Comparison of ENCODE assay signal across 12 cellular contexts in the genomic region with DNA sequence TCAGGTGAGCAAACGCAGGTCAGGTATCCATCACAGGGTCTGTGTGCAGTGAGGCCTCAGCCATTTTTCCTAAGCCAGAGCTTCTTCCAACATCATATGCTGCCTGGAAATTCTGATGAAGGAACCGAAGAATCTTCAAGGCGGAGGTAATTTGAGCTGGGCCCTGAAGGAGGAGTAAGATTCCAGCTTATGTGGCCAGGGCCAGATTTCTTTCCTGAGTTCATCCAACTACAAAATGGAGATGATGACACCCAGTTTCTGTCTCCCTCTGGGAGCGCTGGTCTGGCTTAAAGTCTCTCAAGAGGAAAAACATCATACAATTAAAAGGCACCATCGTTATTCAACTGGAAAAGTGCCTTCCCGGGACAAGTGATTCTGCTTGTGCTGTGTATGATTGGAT. TPM values are rescaled to one million over a fixed set of nuclear protein-coding genes. Genes with fewer than 3 reads are reported as not detected.
DNase-seq lines count a peak whose midpoint lies in the region; ATAC-seq, FAIRE-seq and TF ChIP-seq lines count a peak whose summit lies in the region.
"Had no signal": no experiment of that assay in that cellular context is flagged by ENCODE, and none has a peak within 500 bp of the region (broad histone marks: within the 10 kb centered on the region; RNA-seq: fewer than 3 reads in every experiment).

No MANE protein-coding gene starts in this region.

- H3K4me3 ChIP-seq in HFF-Myc (replicated peaks; ENCODE audit: low read depth, low read length) (no peak overlapping the region), GM12878 (no peak overlapping the region), liver (ENCODE audit: low read depth in 1 of 3, low read length in 3 of 3) (no peak overlapping the region)

- SMC1A ChIA-PET in GM12878 (lab: Charles Lee; ENCODE audit: uncharacterized antibody, unreplicated experiment) = interaction anchor here (0.7 to 1.4 kb wide), 9 partner anchors 12 to 253 kb away, joined by 3 to 4 read pairs (median 3); no protein-coding TSS in a partner anchor

- in situ Hi-C loops in GM12878 (cut with MboI) = no loop called here

- H4K20me1 ChIP-seq in GM12878 (ENCODE audit: control insufficient read depth, insufficient read depth) = no peaks in the 10 kb centered on the region

- no peak overlapping the region for H2AFZ ChIP-seq in GM12878 (ENCODE audit: control insufficient read depth, low read depth, low read length)

- no peak overlapping the region for H3K9ac ChIP-seq in GM12878 (ENCODE audit: control insufficient read depth, insufficient read depth, low read length)
- no peak overlapping the region for H3K9ac ChIP-seq in liver (ENCODE audit: low read depth in 1 of 2, low read length in 2 of 2)

- no peaks in the 10 kb centered on the region for H3K79me2 ChIP-seq in GM12878 (ENCODE audit: control insufficient read depth, insufficient read depth, low read length)

- H3K27me3 Mint-ChIP-seq in immature natural killer cell (ENCODE audit: low read depth in 3 of 3) = peaks cover 0 to 10% (median 5%) of the 10 kb centered on the region in 3 donors
- H3K27me3 Mint-ChIP-seq: memory B cell had no signal

- peak; percentile 22; the same call in 1 of the 2 replicates for TF ChIP-seq RAD21 in GM12878 (IDR thresholded peaks at IDR 0.05; ENCODE audit: insufficient read depth, low read depth, low read length)
- peak; percentile 55 to 65 for TF ChIP-seq RAD21 in liver (IDR thresholded peaks at IDR 0.05)

- FAIRE-seq in GM12878 (lab: Jason Lieb, UNC) = no peak

- RAD21 ChIA-PET in GM12878 (lab: Charles Lee; ENCODE audit: unreplicated experiment) = interaction anchor here (0.9 to 1.0 kb wide), 3 partner anchors 89 to 251 kb away, joined by 3 to 5 read pairs (median 4); no protein-coding TSS in a partner anchor

- H3K4me2 ChIP-seq in GM12878 (ENCODE audit: control insufficient read depth, insufficient read depth) = no peak overlapping the region

- peak; percentile 52 for TF ChIP-seq CTCF in HFF-Myc (IDR thresholded peaks at IDR 0.05; ENCODE audit: low read depth, low read length, missing control alignments)
- TF ChIP-seq CTCF in GM12878 (IDR thresholded peaks at IDR 0.05 in 2 of 3, conservative IDR thresholded peaks at IDR 0.05 in 1 of 3; ENCODE audit: control insufficient read depth in 2 of 3, extremely low read depth in 1 of 3, insufficient read depth in 1 of 3, low read depth in 3 of 3, low read length in 3 of 3) = peak in 2 of 3 experiments; percentile 2 to 17; a peak in 1 of 6 replicates
- peak; percentile 7 for TF ChIP-seq CTCF in liver (IDR thresholded peaks at IDR 0.05; ENCODE audit: low read depth, low read length, missing input control)

- no peak for TF ChIP-seq POLR2A in GM12878 (IDR thresholded peaks at IDR 0.05; ENCODE audit: low read depth, low read length)

- no peaks in the 10 kb centered on the region for H3K9me3 Mint-ChIP-seq in immature natural killer cell
- H3K9me3 Mint-ChIP-seq: memory B cell had no signal

- no peaks in the 10 kb centered on the region for H3K4me1 Mint-ChIP-seq in immature natural killer cell
- H3K4me1 Mint-ChIP-seq: memory B cell had no signal

- WGBS in GM12878 (ENCODE audit: insufficient coverage, insufficient replicate concordance, low lambda C conversion rate, missing lambda C conversion rate) = 81% methylated on average over 6 of the region's 6 CpGs
- WGBS in liver = 86% methylated on average over 6 of the region's 6 CpGs

- DNase-seq in A172 (ENCODE audit: low spot score) = peak; percentile 41
- DNase-seq in HFF-Myc (ENCODE audit: extremely low read depth, low read depth) = no peak
- no peak for DNase-seq in GM12878 (ENCODE audit: low read depth, low spot score)
- DNase-seq in KG1 (lab: John Stamatoyannopoulos, UW) = no peak
- DNase-seq in immature natural killer cell = no peak
- no peak for DNase-seq in anterior cingulate cortex (lab: John Stamatoyannopoulos, UW)
- DNase-seq: MM.1S had no signal

- no TSS peak for BruUV-seq in GM12878 (replicated peaks; lab: Mats Ljungman, UMichigan)

- intact Hi-C loops in GM12878 (cut with micrococcal nuclease; ENCODE audit: unreplicated experiment) = no loop called here

- H3K4me1 ChIP-seq in GM12878 (ENCODE audit: control insufficient read depth, insufficient read depth, low read length) (peaks cover 2% of the 10 kb centered on the region), liver (ENCODE audit: control insufficient read depth in 4 of 4, insufficient read depth in 4 of 4, low read length in 3 of 4) (peaks cover 0 to 10% (median 10%) of the 10 kb centered on the region in 4 donors)

- H3K36me3 Mint-ChIP-seq in immature natural killer cell = no peaks in the 10 kb centered on the region
- H3K36me3 Mint-ChIP-seq: memory B cell had no signal

- ATAC-seq in GM12878 (no peak), GM19023 (IDR thresholded peaks at IDR 0.05; ENCODE audit: unreplicated experiment) (no peak)

- no peak overlapping the region for H3K27ac Mint-ChIP-seq in immature natural killer cell
- H3K27ac Mint-ChIP-seq: memory B cell had no signal

- H3K27me3 ChIP-seq in GM12878 (replicated peaks in 1 of 2; ENCODE audit: control insufficient read depth in 2 of 2, insufficient read depth in 2 of 2, low read length in 1 of 2) (no peaks in the 10 kb centered on the region), liver (ENCODE audit: control insufficient read depth in 4 of 4, insufficient read depth in 4 of 4, low read length in 3 of 4) (no peaks in the 10 kb centered on the region)

- CTCF ChIA-PET in GM12878 (lab: Yijun Ruan, JAX) = interaction anchor here (0.9 to 3.1 kb wide), 5 partner anchors 12 to 252 kb away, joined by 3 to 12 read pairs (median 9); no protein-coding TSS in a partner anchor

- no peak overlapping the region for H3K27ac ChIP-seq in GM12878 (ENCODE audit: control insufficient read depth, insufficient read depth)
- H3K27ac ChIP-seq in liver (ENCODE audit: low read depth in 1 of 2, low read length in 2 of 2) = no peak overlapping the region

- H3K36me3 ChIP-seq in GM12878 (ENCODE audit: control insufficient read depth in 2 of 2, insufficient read depth in 2 of 2, low read length in 1 of 2) (no peaks in the 10 kb centered on the region), liver (ENCODE audit: control insufficient read depth in 4 of 4, insufficient read depth in 3 of 4, low read depth in 1 of 4, low read length in 3 of 4) (no peaks in the 10 kb centered on the region)

- H3K9me3 ChIP-seq in GM12878 (replicated peaks; ENCODE audit: control insufficient read depth, insufficient read depth, low read length) (no peaks in the 10 kb centered on the region), liver (ENCODE audit: control insufficient read depth in 4 of 4, low read length in 3 of 4) (no peaks in the 10 kb centered on the region)

- TF ChIP-seq EP300 in GM12878 (IDR thresholded peaks at IDR 0.05; ENCODE audit: borderline replicate concordance in 1 of 2, control insufficient read depth in 1 of 2, low read depth in 2 of 2, low read length in 2 of 2) = no peak

- POLR2A ChIA-PET in GM12878 (lab: Charles Lee) = interaction anchor here (1.1 to 1.3 kb wide), 2 partner anchors 62 to 100 kb away, joined by 3 read pairs; no protein-coding TSS in a partner anchor

- no peak overlapping the region for H3K4me3 Mint-ChIP-seq in immature natural killer cell
- H3K4me3 Mint-ChIP-seq: memory B cell had no signal

TF ChIP-seq in liver, 16 proteins besides CTCF, POLR2A, EP300 and RAD21 (continues in another document):
- no peak for TF ChIP-seq JUND (IDR thresholded peaks at IDR 0.05)

RNA-seq across cellular contexts. Expression of a gene that starts 6.9 kb away (rescaled TPM):
- 11.8 and 15.7 TPM in 2 replicates for total RNA-seq in A172 (2014; rRNA removed; shearing (Covaris generic))
- 16.3 and 20.6 TPM in 2 replicates for total RNA-seq in GM12878 (2013; cell fraction: nucleolus; rRNA removed)
- total RNA-seq in GM12878 (2014; rRNA removed) = 8.6 and 12.2 TPM in 2 replicates
- total RNA-seq in GM12878 (2014; rRNA removed; fragmentation: Illumina TruSeq; extraction: Trizol) = 15.0 and 15.6 TPM in 2 replicates
- 18.9 TPM in 2 replicates for total RNA-seq in GM12878 (2021)
- polyA plus RNA-seq in GM12878 (2011; ENCODE audit: low read depth) = 22.4 TPM
- 25.1 and 39.0 TPM in 2 replicates for polyA plus RNA-seq in GM12878 (2011; rRNA removed)
- polyA plus RNA-seq in GM12878 (2011; cell fraction: cytosol; rRNA removed) = 52.9 and 61.1 TPM in 2 replicates
- polyA plus RNA-seq in GM12878 (2011; cell fraction: nucleus; rRNA removed) = 32.8 and 42.1 TPM in 2 replicates
- 23.7 and 25.2 TPM in 2 replicates for polyA plus RNA-seq in GM12878 (2012)
- polyA plus RNA-seq in GM12878 (2014; fragmentation: Illumina TruSeq; extraction: Trizol) = 20.2 and 30.7 TPM in 2 replicates
- 10 to 100 TPM; 13.7 to 15.6 TPM for polyA plus RNA-seq in GM12878 (2014; fragmentation: Nextera tagmentation; extraction: Ambion mirVana)
- 33.7 and 36.4 TPM in 2 replicates for polyA plus RNA-seq in GM12878 (2014; rRNA removed)
- 10 to 100 TPM; 40.8 to 45.6 TPM for polyA plus RNA-seq in GM12878 (2016; fragmentation: Nextera tagmentation; extraction: Ambion mirVana)
- 25.5 and 25.8 TPM in 2 replicates for polyA minus RNA-seq in GM12878 (2011; rRNA and poly(A)+ RNA removed)
- polyA minus RNA-seq in GM12878 (2011; cell fraction: cytosol; rRNA and poly(A)+ RNA removed) = 7.5 and 9.5 TPM in 2 replicates
- 4.2 and 8.4 TPM in 2 replicates for polyA minus RNA-seq in GM12878 (2011; cell fraction: nucleus; rRNA and poly(A)+ RNA removed)
- 10 to 100 TPM in 1 of 2 donors, 1 to 10 TPM in 1; 10.0 to 10.8 TPM for total RNA-seq in liver
- 10 to 100 TPM; 15.1 to 23.2 TPM for polyA plus RNA-seq in liver
- 10 to 100 TPM in 2 of 3 donors, 1 to 10 TPM in 1; 9.6 to 26.0 (median 23.0) TPM for polyA plus RNA-seq in immature natural killer cell

RNA-seq across cellular contexts. Expression of a gene that starts 20.9 kb away (rescaled TPM):
- total RNA-seq in A172 (2014; rRNA removed; shearing (Covaris generic)) = not detected in 2 replicates
- total RNA-seq in GM12878 (2013; cell fraction: nucleolus; rRNA removed) = not detected in 2 replicates
- total RNA-seq in GM12878 (2014; rRNA removed) (not detected in 2 replicates), GM12878 (2014; rRNA removed; fragmentation: Illumina TruSeq; extraction: Trizol) (not detected in 2 replicates), GM12878 (2021) (not detected in 2 replicates), liver (not detected)
- polyA plus RNA-seq in GM12878 (2011; ENCODE audit: low read depth) = not detected
- polyA plus RNA-seq in GM12878 (2011; rRNA removed) (not detected in 2 replicates), GM12878 (2014; fragmentation: Illumina TruSeq; extraction: Trizol) (not detected in 2 replicates), GM12878 (2014; fragmentation: Nextera tagmentation; extraction: Ambion mirVana) (not detected), GM12878 (2014; rRNA removed) (not detected in 2 replicates), GM12878 (2016; fragmentation: Nextera tagmentation; extraction: Ambion mirVana) (not detected), liver (not detected), immature natural killer cell (not detected)
- not detected in 2 replicates for polyA plus RNA-seq in GM12878 (2011; cell fraction: cytosol; rRNA removed)
- not detected in 2 replicates for polyA plus RNA-seq in GM12878 (2011; cell fraction: nucleus; rRNA removed)
- not detected in 2 replicates for polyA plus RNA-seq in GM12878 (2012)
- not detected in 2 replicates for polyA minus RNA-seq in GM12878 (2011; rRNA and poly(A)+ RNA removed)
- not detected in 2 replicates for polyA minus RNA-seq in GM12878 (2011; cell fraction: cytosol; rRNA and poly(A)+ RNA removed)
- not detected in 2 replicates for polyA minus RNA-seq in GM12878 (2011; cell fraction: nucleus; rRNA and poly(A)+ RNA removed)
- total RNA-seq: T-helper 2 cell treated with Interferon-gamma antibody and Interleukin-4, amounts not matched to agents 100 ng/mL and 5 ng/mL, for 36 hours had no signal
- polyA plus RNA-seq: adipose tissue had no signal
